In the genomic region with DNA sequence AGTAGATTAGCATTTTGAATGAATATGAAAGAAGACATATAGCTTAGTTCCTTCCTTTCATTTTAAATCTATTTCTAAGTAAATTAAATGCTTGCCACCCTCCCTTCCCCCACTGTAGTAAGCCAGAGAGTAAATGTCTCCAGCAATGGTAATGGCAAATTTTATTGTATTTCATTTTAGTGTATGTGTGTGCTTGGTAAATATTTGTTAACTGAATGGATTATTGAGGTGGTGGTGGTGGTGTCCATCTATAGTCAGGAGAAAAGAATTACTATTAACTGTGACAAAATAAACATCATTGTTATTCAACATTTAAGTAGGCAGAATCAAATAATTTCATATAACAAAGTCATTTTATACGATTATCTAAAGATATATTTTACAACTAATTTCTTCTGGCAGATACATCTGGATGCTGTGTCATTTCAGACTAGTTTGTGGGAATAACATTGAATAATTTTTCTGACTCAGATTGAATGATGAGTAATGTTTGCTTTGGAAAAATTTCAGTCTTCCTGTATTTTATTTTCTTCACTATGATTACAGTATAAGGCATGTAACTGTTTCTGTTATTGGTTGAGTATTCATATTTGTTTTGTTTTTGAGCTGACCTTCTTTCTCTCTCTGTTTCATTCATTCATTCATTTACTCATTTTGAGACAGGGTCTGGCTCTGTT, we compare ENCODE assay signal across 15 cellular contexts. TPM values are rescaled to one million over a fixed set of nuclear protein-coding genes. Genes with fewer than 3 reads are reported as not detected.
DNase-seq lines count a peak whose midpoint lies in the region; TF ChIP-seq lines count a peak whose summit lies in the region.
"Had no signal": no experiment of that assay in that cellular context is flagged by ENCODE, and none has a peak within 500 bp of the region (broad histone marks: within the 10 kb centered on the region; RNA-seq: fewer than 3 reads in every experiment).

No MANE protein-coding gene starts in this region.

- no peak for TF ChIP-seq CTCF in fibroblast of villous mesenchyme (IDR thresholded peaks at IDR 0.05; ENCODE audit: insufficient read depth, low read depth, low read length)

- intact Hi-C loops in head of caudate nucleus (cut with DNase I) = no loop called here

- H3K4me3 ChIP-seq in fibroblast of villous mesenchyme (ENCODE audit: low read depth, low read length) = no peak overlapping the region
- no peak overlapping the region for H3K4me3 ChIP-seq in H7 (ENCODE audit: insufficient read depth, low read depth, low read length)
- H3K4me3 ChIP-seq: hepatocyte, PC-9, skin epidermis had no signal

- DNase-seq in NCI-H510A treated with DMSO at 0.1 percent for 48 hours (lab: John Stamatoyannopoulos, UW) (peak; percentile 36), NCI-H510A (lab: John Stamatoyannopoulos, UW) (no peak), astrocyte of the hippocampus (ENCODE audit: low read depth, low spot score) (peak; percentile 41), fibroblast of villous mesenchyme (ENCODE audit: low read depth) (peak; percentile 6), H7 (no peak), head of caudate nucleus (no peak)
- no peak for DNase-seq in stimulated activated CD4-positive, alpha-beta T cell treated with anti-CD3 and anti-CD28 coated beads, Interleukin-4, amount 100 ng/mL, for 24 hours
- no peak for DNase-seq in activated effector memory CD4-positive, alpha-beta T cell treated with anti-CD3 and anti-CD28 coated beads, Interleukin-2, amount 50 U/mL, for 16 hours
- DNase-seq: activated CD4-positive, alpha-beta T cell treated with anti-CD3 and anti-CD28 coated beads for 1 hour; effector CD8-positive, alpha-beta T cell; MM.1S; PC-9; T-cell had no signal

- no peaks in the 10 kb centered on the region for H3K36me3 ChIP-seq in H7 (replicated peaks; ENCODE audit: control insufficient read depth, insufficient read depth, low read length)

- no peaks in the 10 kb centered on the region for H3K27me3 ChIP-seq in H7 (ENCODE audit: control insufficient read depth, insufficient read depth, low read length)
- H3K27me3 ChIP-seq: hepatocyte had no signal

RNA-seq across cellular contexts. Expression of gene ASXL3, which starts 18.3 kb away (rescaled TPM):
- total RNA-seq in fibroblast of villous mesenchyme = under 0.01 and 0.64 TPM in 2 replicates
- total RNA-seq in H7 (2014; rRNA removed; shearing (Covaris generic)) = 0.07 and 0.63 TPM in 2 replicates
- total RNA-seq: PC-9, T-cell had no signal

Comparison
In these comparisons a context has a peak if more than half of its experiments do, and no peak if none do; other contexts are left out.
1. DNase-seq: peak in NCI-H510A treated with DMSO at 0.1 percent for 48 hours (single experiment), astrocyte of the hippocampus (single experiment) and fibroblast of villous mesenchyme (single experiment); none in NCI-H510A (single experiment), stimulated activated CD4-positive, alpha-beta T cell treated with anti-CD3 and anti-CD28 coated beads, Interleukin-4, amount 100 ng/mL, for 24 hours (single experiment), H7 (single experiment), activated effector memory CD4-positive, alpha-beta T cell treated with anti-CD3 and anti-CD28 coated beads, Interleukin-2, amount 50 U/mL, for 16 hours (single experiment) and head of caudate nucleus (0 of 42).